Comparison of ENCODE assay signal across 8 cellular contexts in genomic region chr16:89170346-89171215, GRCh38. TPM values are rescaled to one million over a fixed set of nuclear protein-coding genes. Genes with fewer than 3 reads are reported as not detected.
A peak's percentile ranks its signal among the peaks of the same experiment; 100 is the strongest.
DNase-seq lines count a peak whose midpoint lies in the region; ATAC-seq and TF ChIP-seq lines count a peak whose summit lies in the region.

No MANE protein-coding gene starts in this region.

- TF ChIP-seq CTCF in heart right ventricle (IDR thresholded peaks at IDR 0.05) (no peak), OCI-LY3 (IDR thresholded peaks at IDR 0.05; ENCODE audit: low read depth, low read length) (0 out of 2 replicates have a peak, but pooled peaks have one; percentile 10), epithelial cell of proximal tubule (conservative IDR thresholded peaks at IDR 0.05; ENCODE audit: low read depth, low read length) (peak; percentile 10), smooth muscle cell (IDR thresholded peaks at IDR 0.05; ENCODE audit: borderline replicate concordance, insufficient read depth, poor library complexity, severe bottlenecking) (no peak)

- ATAC-seq in heart right ventricle (no peak), left ventricle myocardium superior (no peak), HG03196 (IDR thresholded peaks at IDR 0.05; ENCODE audit: unreplicated experiment) (no peak)

- DNase-seq in heart right ventricle (no peak), left ventricle myocardium superior (no peak), epithelial cell of proximal tubule (ENCODE audit: low read depth) (no peak), smooth muscle cell (lab: John Stamatoyannopoulos, UW; ENCODE audit: unreplicated experiment) (no peak), MG63 (no peak), cerebellar nuclear complex (lab: John Stamatoyannopoulos, UW) (no peak)

- H3K27me3 ChIP-seq in heart right ventricle = peaks cover 14 to 66% (median 59%) of the 10 kb centered on the region in 7 donors
- peaks cover 45% of the 10 kb centered on the region for H3K27me3 ChIP-seq in OCI-LY3 (ENCODE audit: low read depth, low read length)
- peaks cover 19% of the 10 kb centered on the region for H3K27me3 ChIP-seq in smooth muscle cell (ENCODE audit: low read depth)
- no peaks in the 10 kb centered on the region for H3K27me3 ChIP-seq in MG63

- H3K79me2 ChIP-seq in OCI-LY3 (ENCODE audit: low read length) (no peaks in the 10 kb centered on the region), smooth muscle cell (ENCODE audit: low read depth) (no peaks in the 10 kb centered on the region)

- H3K4me2 ChIP-seq in OCI-LY3 (ENCODE audit: low read length) (peak overlapping the region; percentile 99), smooth muscle cell (peak overlapping the region; percentile 78)

- H4K20me1 ChIP-seq in OCI-LY3 (ENCODE audit: insufficient read depth, low read length) = no peaks in the 10 kb centered on the region; the same call in 1 of the 2 replicates
- no peaks in the 10 kb centered on the region for H4K20me1 ChIP-seq in smooth muscle cell (ENCODE audit: low read depth)

- no peaks in the 10 kb centered on the region for H3K36me3 ChIP-seq in heart right ventricle
- no peaks in the 10 kb centered on the region for H3K36me3 ChIP-seq in OCI-LY3 (replicated peaks; ENCODE audit: low read depth, low read length)
- no peaks in the 10 kb centered on the region for H3K36me3 ChIP-seq in smooth muscle cell (ENCODE audit: low read depth)
- H3K36me3 ChIP-seq in MG63 = no peaks in the 10 kb centered on the region

- 15 to 17% methylated on average over 34 of the region's 34 CpGs for WGBS in heart right ventricle, 2 donors
- WGBS in smooth muscle cell (ENCODE audit: low lambda C conversion rate) = 26% methylated on average over 28 of the region's 34 CpGs

- H3K9me3 ChIP-seq in heart right ventricle = no peaks in the 10 kb centered on the region
- H3K9me3 ChIP-seq in OCI-LY3 (ENCODE audit: insufficient read depth, low read length) = no peaks in the 10 kb centered on the region
- no peaks in the 10 kb centered on the region for H3K9me3 ChIP-seq in smooth muscle cell (replicated peaks; ENCODE audit: low read depth)
- H3K9me3 ChIP-seq in MG63 = no peaks in the 10 kb centered on the region

- H3F3A ChIP-seq in smooth muscle cell (ENCODE audit: low read depth) = no peaks in the 10 kb centered on the region

- H2AFZ ChIP-seq in OCI-LY3 (ENCODE audit: low read depth, low read length) = peak overlapping the region; percentile 86
- H2AFZ ChIP-seq in smooth muscle cell (ENCODE audit: low read depth) = no peak overlapping the region

- peaks cover 0 to 25% (median 17%) of the 10 kb centered on the region in 9 donors for H3K4me1 ChIP-seq in heart right ventricle
- peaks cover 33% of the 10 kb centered on the region for H3K4me1 ChIP-seq in OCI-LY3 (ENCODE audit: low read length)
- H3K4me1 ChIP-seq in smooth muscle cell (ENCODE audit: low read depth) = no peaks in the 10 kb centered on the region

- peak overlapping the region; percentile 42; the same call in 1 of the 2 replicates for H3K9ac ChIP-seq in OCI-LY3 (ENCODE audit: low read length)
- H3K9ac ChIP-seq in smooth muscle cell (ENCODE audit: low read depth) = no peak overlapping the region

- intact Hi-C loops in heart right ventricle (cut with DNase I) = loop anchor here in 3 of 10 donors (5.0 to 10.0 kb wide), 3 partner anchors 353 to 358 kb away; partner anchors contain the start of gene APRT (in 2 of the 3)
- intact Hi-C loops in left ventricle myocardium superior (cut with micrococcal nuclease) = no loop called here

- H3K4me3 ChIP-seq in heart right ventricle (peak overlapping the region in 9 of 10 donors; percentile 0 to 45 (median 31)), OCI-LY3 (ENCODE audit: low read length) (peak overlapping the region; percentile 78), epithelial cell of proximal tubule (ENCODE audit: low read depth, low read length) (peak overlapping the region; percentile 39), smooth muscle cell (peak overlapping the region; percentile 34), MG63 (no peak overlapping the region)

- H3K27ac ChIP-seq in heart right ventricle = no peak overlapping the region
- H3K27ac ChIP-seq in OCI-LY3 (ENCODE audit: low read length) = no peak overlapping the region
- H3K27ac ChIP-seq in smooth muscle cell (ENCODE audit: low read depth) = no peak overlapping the region

RNA-seq across cellular contexts. Expression of gene CDH15, which starts 1.0 kb away (rescaled TPM):
- total RNA-seq in heart right ventricle (under 1 TPM in 2 of 10 donors, not detected in 8; 0.08 to 0.16 TPM), left ventricle myocardium superior (not detected), epithelial cell of proximal tubule (not detected in 2 replicates), smooth muscle cell (0.36 and 0.45 TPM in 2 replicates)
- polyA plus RNA-seq in heart right ventricle (under 1 TPM in 1 of 2 donors, not detected in 1; 0.45 TPM), smooth muscle cell (1.2 and 1.4 TPM in 2 replicates)
- 1.3 and 4.4 TPM in 2 replicates for total RNA-seq in MG63 (2014; rRNA removed; shearing (Covaris generic); ENCODE audit: low replicate concordance)

RNA-seq across cellular contexts. Expression of gene SLC22A31, which starts 29.8 kb away (rescaled TPM):
- total RNA-seq in heart right ventricle = under 1 TPM in 1 of 10 donors, not detected in 9; 0.36 TPM
- under 1 TPM in 1 of 2 donors, not detected in 1; 0.20 TPM for polyA plus RNA-seq in heart right ventricle
- total RNA-seq in left ventricle myocardium superior = not detected
- not detected in 2 replicates for total RNA-seq in epithelial cell of proximal tubule
- total RNA-seq in smooth muscle cell = not detected in 2 replicates
- 0.43 TPM in 1 of 2 replicates, not detected in the other for polyA plus RNA-seq in smooth muscle cell
- 0.39 and 0.72 TPM in 2 replicates for total RNA-seq in MG63 (2014; rRNA removed; shearing (Covaris generic); ENCODE audit: low replicate concordance)

RNA-seq across cellular contexts. Expression of gene ZNF778, which starts 46.9 kb away (rescaled TPM):
- total RNA-seq in heart right ventricle = 10 to 100 TPM in 2 of 10 donors, 1 to 10 TPM in 8; 5.9 to 11.3 (median 8.8) TPM
- 1 to 10 TPM; 1.7 to 1.8 TPM for polyA plus RNA-seq in heart right ventricle
- total RNA-seq in left ventricle myocardium superior = 8.1 TPM
- total RNA-seq in epithelial cell of proximal tubule = 3.7 and 6.2 TPM in 2 replicates
- 6.2 and 6.7 TPM in 2 replicates for total RNA-seq in smooth muscle cell
- 1.6 and 3.0 TPM in 2 replicates for polyA plus RNA-seq in smooth muscle cell
- 1.8 and 5.1 TPM in 2 replicates for total RNA-seq in MG63 (2014; rRNA removed; shearing (Covaris generic); ENCODE audit: low replicate concordance)

Comparison
In these comparisons a context has a peak if more than half of its experiments do, and no peak if none do; other contexts are left out.
1. CTCF ChIP-seq: peak in OCI-LY3 (single experiment) and epithelial cell of proximal tubule (single experiment); none in heart right ventricle (0 of 9) and smooth muscle cell (single experiment).